Comparison of ENCODE assay signal across 18 cellular contexts in genomic region chr2:62137431-62137830, GRCh38.
"Had no signal": no experiment of that assay in that cellular context is flagged by ENCODE, and none has a peak within 500 bp of the region (broad histone marks: within the 10 kb centered on the region; RNA-seq: fewer than 3 reads in every experiment).

No MANE protein-coding gene starts in this region.

- H3K27me3 Mint-ChIP-seq: central memory CD8-positive, alpha-beta T cell; dendritic cell treated with granulocyte-macrophage colony-stimulating factor and Interleukin-4, amounts not matched to agents 40 ng/mL and 50 ng/mL, for 4 days; effector memory CD8-positive, alpha-beta T cell; naive B cell had no signal

- H3K9me3 Mint-ChIP-seq: central memory CD8-positive, alpha-beta T cell; dendritic cell treated with granulocyte-macrophage colony-stimulating factor and Interleukin-4, amounts not matched to agents 40 ng/mL and 50 ng/mL, for 4 days; effector memory CD8-positive, alpha-beta T cell had no signal

- H3K4me3 ChIP-seq: adrenal gland, body of pancreas, skin epidermis, stomach, thoracic aorta, uterus had no signal

- H3K27ac Mint-ChIP-seq: activated naive CD4-positive, alpha-beta T cell treated with anti-CD3 and anti-CD28 coated beads for 36 hours; dendritic cell treated with granulocyte-macrophage colony-stimulating factor and Interleukin-4, amounts not matched to agents 40 ng/mL and 50 ng/mL, for 4 days; effector memory CD8-positive, alpha-beta T cell; T-helper 1 cell treated with Interleukin-12 subunit alpha and Interleukin-12 subunit beta and Interleukin-4 antibody, amounts not matched to agents 30 μg/mL and 1 μg/mL, for 36 hours; WTC11 had no signal

- H3K36me3 Mint-ChIP-seq: WTC11 had no signal

- DNase-seq: activated CD4-positive, alpha-beta T cell treated with anti-CD3 and anti-CD28 coated beads for 48 hours; activated naive CD4-positive, alpha-beta T cell treated with anti-CD3 and anti-CD28 coated beads for 36 hours; body of pancreas; effector memory CD8-positive, alpha-beta T cell; foreskin fibroblast; naive B cell; retina; stimulated activated CD4-positive, alpha-beta T cell treated with anti-CD3 and anti-CD28 coated beads, Interleukin-4, amount 100 ng/mL, for 4 hours; stomach; uterus had no signal

- ATAC-seq: body of pancreas; effector memory CD8-positive, alpha-beta T cell; left lobe of liver; WTC11 had no signal

- H3K27ac ChIP-seq: adrenal gland, body of pancreas, skin epidermis, stomach, thoracic aorta had no signal

- H3K4me1 ChIP-seq: body of pancreas, uterus had no signal

- H3K36me3 ChIP-seq: adrenal gland, thoracic aorta, uterus had no signal

- H3K9me3 ChIP-seq: adrenal gland, body of pancreas, stomach, thoracic aorta, uterus had no signal

- H3K4me3 Mint-ChIP-seq: activated naive CD4-positive, alpha-beta T cell treated with anti-CD3 and anti-CD28 coated beads for 36 hours; central memory CD8-positive, alpha-beta T cell; dendritic cell treated with granulocyte-macrophage colony-stimulating factor and Interleukin-4, amounts not matched to agents 40 ng/mL and 50 ng/mL, for 4 days; effector memory CD8-positive, alpha-beta T cell; naive B cell; T-helper 1 cell treated with Interleukin-12 subunit alpha and Interleukin-12 subunit beta and Interleukin-4 antibody, amounts not matched to agents 30 μg/mL and 1 μg/mL, for 36 hours; WTC11 had no signal

- H3K4me1 Mint-ChIP-seq: central memory CD8-positive, alpha-beta T cell had no signal

- H3K27me3 ChIP-seq: adrenal gland, body of pancreas, stomach, uterus had no signal
